Comparison of ENCODE assay signal across 11 cellular contexts in the genomic region with DNA sequence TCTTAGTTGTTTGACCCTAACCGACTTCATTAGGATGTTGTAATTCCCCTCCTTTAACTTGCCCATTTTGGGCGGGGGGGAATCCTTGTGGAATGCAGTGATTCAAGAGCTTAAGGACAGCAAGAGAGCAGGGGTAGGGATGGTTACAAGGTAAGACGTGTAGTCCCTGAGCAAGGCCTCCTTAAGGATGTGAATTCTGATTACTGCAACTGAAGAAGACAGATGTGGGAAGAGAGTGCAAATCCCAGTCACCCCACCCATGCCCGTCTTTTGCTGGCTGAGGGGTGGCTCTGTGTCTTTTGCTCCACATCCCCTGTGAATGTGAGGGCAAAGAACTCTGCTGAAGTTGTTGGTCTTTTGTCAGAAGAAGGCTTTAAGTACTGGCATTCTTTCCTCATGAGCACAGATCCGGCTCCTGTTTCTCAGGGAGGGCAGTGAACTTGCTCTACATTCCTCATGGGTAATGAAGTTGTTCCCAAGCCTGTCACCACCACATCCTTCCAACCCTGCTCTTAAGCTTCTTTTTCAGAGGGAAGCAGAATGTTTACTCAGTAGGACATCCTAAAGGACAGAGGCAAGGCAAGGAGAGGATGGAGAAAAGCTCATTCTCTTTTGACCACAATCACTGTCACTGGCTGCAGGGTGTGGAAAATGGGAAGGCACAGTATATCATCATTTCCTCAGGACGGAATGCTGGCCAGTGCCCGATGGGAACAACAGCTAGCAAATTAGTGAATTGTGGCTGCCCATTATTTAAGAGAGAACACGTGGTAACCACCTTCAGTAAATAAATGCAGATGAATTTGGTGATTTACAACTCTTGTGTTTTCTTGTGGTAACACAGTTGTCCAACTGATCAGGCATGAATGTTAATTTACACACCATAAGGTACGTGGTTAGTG.
DNase-seq lines count a peak whose midpoint lies in the region; ATAC-seq and TF ChIP-seq lines count a peak whose summit lies in the region.
"Had no signal": no experiment of that assay in that cellular context is flagged by ENCODE, and none has a peak within 500 bp of the region (broad histone marks: within the 10 kb centered on the region; RNA-seq: fewer than 3 reads in every experiment).

No MANE protein-coding gene starts in this region.

- no peaks in the 10 kb centered on the region for H3K9me3 ChIP-seq in mammary epithelial cell (replicated peaks; ENCODE audit: insufficient read depth, low read length)
- no peaks in the 10 kb centered on the region for H3K9me3 ChIP-seq in uterus

- 94% methylated on average over 9 of the region's 9 CpGs for WGBS in mammary epithelial cell (ENCODE audit: low coverage, missing lambda C conversion rate)

- no peak overlapping the region for H3K27ac Mint-ChIP-seq in MCF 10A (ENCODE audit: low read depth, unreplicated experiment)
- H3K27ac Mint-ChIP-seq: activated CD8-positive, alpha-beta T cell treated with anti-CD3 and anti-CD28 coated beads for 36 hours had no signal

- BruUV-seq in mammary epithelial cell (replicated peaks; lab: Mats Ljungman, UMichigan) (no TSS peak), MCF 10A (replicated peaks; lab: Mats Ljungman, UMichigan) (no TSS peak)

- H2AFZ ChIP-seq in mammary epithelial cell (ENCODE audit: low read depth, low read length), result no peak overlapping the region

- CTCF ChIA-PET in mammary epithelial cell (lab: Charles Lee; ENCODE audit: low non-redundant PET), result no interaction called here
- CTCF ChIA-PET in MCF 10A (lab: Yijun Ruan, JAX), result interaction anchor here (0.6 kb wide), 2 partner anchors 782 to 1213 kb away, joined by 3 read pairs; partner anchors contain the start of gene RXFP3

- H3K79me2 ChIP-seq in mammary epithelial cell (ENCODE audit: insufficient read depth, low read length), result peaks cover 46% of the 10 kb centered on the region

- no peaks in the 10 kb centered on the region for H3K9me3 Mint-ChIP-seq in MCF 10A (ENCODE audit: unreplicated experiment)
- H3K9me3 Mint-ChIP-seq: activated CD8-positive, alpha-beta T cell treated with anti-CD3 and anti-CD28 coated beads for 36 hours had no signal

- ATAC-seq in HG03139 (IDR thresholded peaks at IDR 0.05; ENCODE audit: unreplicated experiment), result no peak
- ATAC-seq: activated CD8-positive, alpha-beta T cell treated with anti-CD3 and anti-CD28 coated beads for 36 hours had no signal

- no peaks in the 10 kb centered on the region for H4K20me1 ChIP-seq in mammary epithelial cell (ENCODE audit: insufficient read depth, low read length)

- no peaks in the 10 kb centered on the region for H3K4me1 ChIP-seq in mammary epithelial cell (ENCODE audit: insufficient read depth, low read length)
- peaks cover 0 to 3% of the 10 kb centered on the region in 2 donors for H3K4me1 ChIP-seq in uterus

- H3K27me3 ChIP-seq in mammary epithelial cell (ENCODE audit: insufficient read depth, low read length) (no peaks in the 10 kb centered on the region), uterus (no peaks in the 10 kb centered on the region)

- H3K27me3 Mint-ChIP-seq in MCF 10A (ENCODE audit: insufficient read depth, unreplicated experiment), result no peaks in the 10 kb centered on the region

- H3K4me3 ChIP-seq in mammary epithelial cell (replicated peaks in 1 of 3; ENCODE audit: insufficient read depth in 1 of 3, low read depth in 2 of 3, low read length in 3 of 3), result no peak overlapping the region
- no peak overlapping the region for H3K4me3 ChIP-seq in uterus

- no peak overlapping the region for H3K4me3 Mint-ChIP-seq in MCF 10A (ENCODE audit: unreplicated experiment)
- H3K4me3 Mint-ChIP-seq: activated CD8-positive, alpha-beta T cell treated with anti-CD3 and anti-CD28 coated beads for 36 hours had no signal

- H3K4me2 ChIP-seq in mammary epithelial cell (ENCODE audit: insufficient read depth, low read depth, low read length), result no peak overlapping the region

- DNase-seq in mammary epithelial cell, result peak; percentile 54
- DNase-seq in MCF 10A (ENCODE audit: unreplicated experiment), result no peak
- DNase-seq in dermis blood vessel endothelial cell, result peak; percentile 98
- DNase-seq in left kidney (ENCODE audit: low read depth, low spot score), result peak; percentile 95
- peak in 1 of 2 donors; percentile 38 for DNase-seq in uterus
- DNase-seq in putamen (ENCODE audit: low spot score), result no peak
- no peak for DNase-seq in Ammon's horn (ENCODE audit: low spot score)
- DNase-seq: activated CD8-positive, alpha-beta T cell treated with anti-CD3 and anti-CD28 coated beads for 36 hours; NCI-H446 treated with DMSO at 0.1 percent for 48 hours had no signal

- POLR2A ChIA-PET in MCF 10A (lab: Yijun Ruan, JAX), result no interaction called here

- TF ChIP-seq CTCF in mammary epithelial cell (conservative IDR thresholded peaks at IDR 0.05 in 1 of 2, IDR thresholded peaks at IDR 0.05 in 1 of 2; ENCODE audit: extremely low read depth in 1 of 2, insufficient read depth in 1 of 2, low read depth in 1 of 2, low read length in 2 of 2) (no peak), MCF 10A (IDR thresholded peaks at IDR 0.05; ENCODE audit: unreplicated experiment) (no peak), uterus (IDR thresholded peaks at IDR 0.05) (no peak)

- no peak overlapping the region for H3K9ac ChIP-seq in mammary epithelial cell (ENCODE audit: insufficient read depth, low read length)

- dilution Hi-C loops in mammary epithelial cell (cut with HindIII; ENCODE audit: low sequenced_read_pairs), result no loop called here

- in situ Hi-C loops in mammary epithelial cell (cut with MboI; ENCODE audit: low sequenced_read_pairs in 2 of 2), result no loop called here

- no peak for TF ChIP-seq POLR2A in uterus (IDR thresholded peaks at IDR 0.05)

- H3K36me3 Mint-ChIP-seq in MCF 10A (ENCODE audit: insufficient read depth, unreplicated experiment), result no peaks in the 10 kb centered on the region

- no peak overlapping the region for H3K27ac ChIP-seq in mammary epithelial cell (ENCODE audit: insufficient read depth, low read depth, low read length)
- H3K27ac ChIP-seq in uterus, result peak overlapping the region; percentile 39 to 73
- H3K27ac ChIP-seq: 22Rv1 had no signal

- intact Hi-C loops in mammary epithelial cell (cut with micrococcal nuclease), result no loop called here
- intact Hi-C loops in MCF 10A (cut with micrococcal nuclease), result no loop called here
- intact Hi-C loops in uterus (cut with DNase I; ENCODE audit: low total_unique reads), result no loop called here

- H3K4me1 Mint-ChIP-seq in MCF 10A (ENCODE audit: insufficient read depth, unreplicated experiment), result peaks cover 6% of the 10 kb centered on the region

- H3K36me3 ChIP-seq in mammary epithelial cell (ENCODE audit: insufficient read depth, low read length) (no peaks in the 10 kb centered on the region), uterus (no peaks in the 10 kb centered on the region)

Comparison
In these comparisons a context has a peak if more than half of its experiments do, and no peak if none do; other contexts are left out.
1. DNase-seq: peak in mammary epithelial cell (single experiment), dermis blood vessel endothelial cell (single experiment) and left kidney (single experiment); none in MCF 10A (single experiment), putamen (single experiment) and Ammon's horn (single experiment).